Comparison of ENCODE assay signal across 39 cellular contexts in genomic region chr12:61706783-61707182, GRCh38.
"Had no signal": no experiment of that assay in that cellular context is flagged by ENCODE, and none has a peak within 500 bp of the region (broad histone marks: within the 10 kb centered on the region; RNA-seq: fewer than 3 reads in every experiment).

No MANE protein-coding gene starts in this region.

- H3K4me3 Mint-ChIP-seq: activated naive CD4-positive, alpha-beta T cell treated with anti-CD3 and anti-CD28 coated beads for 36 hours; activated naive CD4-positive, alpha-beta T cell treated with anti-CD3 and anti-CD28 coated beads, Interleukin-2, amount 10 ng/mL, durations not matched to agents 7 days and 5 days; activated naive CD4-positive, alpha-beta T cell treated with anti-CD3 and anti-CD28 coated beads, Interleukin-2, amount 50 U/mL, for 24 hours; activated naive CD8-positive, alpha-beta T cell; activated naive CD8-positive, alpha-beta T cell treated with anti-CD3 and anti-CD28 coated beads for 36 hours; activated naive CD8-positive, alpha-beta T cell treated with anti-CD3 and anti-CD28 coated beads, Interleukin-2, amount 10 ng/mL, durations not matched to agents 7 days and 5 days; activated naive CD8-positive, alpha-beta T cell treated with anti-CD3 and anti-CD28 coated beads, Interleukin-2, amount 50 U/mL, for 24 hours; activated T-cell treated with anti-CD3 and anti-CD28 coated beads, Interleukin-2, amount 50 U/mL, for 4 hours; activated T-cell treated with anti-CD3 and anti-CD28 coated beads, Interleukin-2, amount 50 U/mL, for 72 hours; activated T-helper 1 cell treated with anti-CD3 and anti-CD28 coated beads, Interleukin-12 subunit alpha, Interleukin-12 subunit beta, Interleukin-2, Interleukin-4 antibody, amounts not matched to agents 30 ng/mL and 10 ng/mL and 1 ng/mL, durations not matched to agents 14 hours and 24 hours and 36 hours; activated T-helper 17 cell treated with anti-CD3 and anti-CD28 coated beads, Interleukin-2, amount 50 U/mL, for 72 hours; brain; central memory CD8-positive, alpha-beta T cell had no signal

- H3K4me3 ChIP-seq: adrenal gland, ascending aorta, body of pancreas, breast epithelium, cardiac muscle cell had no signal

- H3K4me1 Mint-ChIP-seq: activated naive CD4-positive, alpha-beta T cell treated with anti-CD3 and anti-CD28 coated beads, Interleukin-2, amount 10 ng/mL, durations not matched to agents 7 days and 5 days; activated naive CD4-positive, alpha-beta T cell treated with anti-CD3 and anti-CD28 coated beads, Interleukin-2, amount 50 U/mL, for 24 hours; activated naive CD8-positive, alpha-beta T cell treated with anti-CD3 and anti-CD28 coated beads for 36 hours; activated naive CD8-positive, alpha-beta T cell treated with anti-CD3 and anti-CD28 coated beads, Interleukin-2, amount 10 ng/mL, durations not matched to agents 7 days and 5 days; activated naive CD8-positive, alpha-beta T cell treated with anti-CD3 and anti-CD28 coated beads, Interleukin-2, amount 50 U/mL, for 24 hours; activated T-helper 17 cell treated with anti-CD3 and anti-CD28 coated beads, Interleukin-2, amount 50 U/mL, for 72 hours; brain; central memory CD8-positive, alpha-beta T cell had no signal

- H3K27ac ChIP-seq: adrenal gland, ascending aorta, body of pancreas, brain microvascular endothelial cell, breast epithelium, cardiac muscle cell had no signal

- H3K9me3 ChIP-seq: adrenal gland, ascending aorta, body of pancreas, breast epithelium had no signal

- H3K36me3 ChIP-seq: adrenal gland, ascending aorta, brain microvascular endothelial cell, breast epithelium, cardiac muscle cell had no signal

- H3K9me3 Mint-ChIP-seq: activated naive CD4-positive, alpha-beta T cell treated with anti-CD3 and anti-CD28 coated beads for 36 hours; activated naive CD4-positive, alpha-beta T cell treated with anti-CD3 and anti-CD28 coated beads, Interleukin-2, amount 10 ng/mL, durations not matched to agents 7 days and 5 days; activated naive CD4-positive, alpha-beta T cell treated with anti-CD3 and anti-CD28 coated beads, Interleukin-2, amount 50 U/mL, for 24 hours; activated naive CD8-positive, alpha-beta T cell treated with anti-CD3 and anti-CD28 coated beads for 36 hours; activated naive CD8-positive, alpha-beta T cell treated with anti-CD3 and anti-CD28 coated beads, Interleukin-2, amount 10 ng/mL, durations not matched to agents 7 days and 5 days; activated T-helper 1 cell treated with anti-CD3 and anti-CD28 coated beads, Interleukin-12 subunit alpha, Interleukin-12 subunit beta, Interleukin-2, Interleukin-4 antibody, amounts not matched to agents 30 ng/mL and 10 ng/mL and 1 ng/mL, durations not matched to agents 14 hours and 24 hours and 36 hours; activated T-helper 2 cell treated with anti-CD3 and anti-CD28 coated beads, Interferon-gamma antibody, Interleukin-2, Interleukin-4, amounts not matched to agents 10 μg/mL and 5 μg/mL and 100 μg/mL, durations not matched to agents 14 hours and 24 hours and 36 hours; brain had no signal

- H3K36me3 Mint-ChIP-seq: activated naive CD4-positive, alpha-beta T cell treated with anti-CD3 and anti-CD28 coated beads, Interleukin-2, amount 10 ng/mL, durations not matched to agents 7 days and 5 days; activated naive CD4-positive, alpha-beta T cell treated with anti-CD3 and anti-CD28 coated beads, Interleukin-2, amount 50 U/mL, for 24 hours; activated naive CD4-positive, alpha-beta T cell treated with anti-CD3 and anti-CD28 coated beads, Interleukin-2, amount 50 U/mL, for 72 hours; activated naive CD8-positive, alpha-beta T cell; activated naive CD8-positive, alpha-beta T cell treated with anti-CD3 and anti-CD28 coated beads for 36 hours; activated naive CD8-positive, alpha-beta T cell treated with anti-CD3 and anti-CD28 coated beads, Interleukin-2, amount 10 ng/mL, durations not matched to agents 7 days and 5 days; brain had no signal

- DNase-seq: activated effector memory CD4-positive, alpha-beta T cell treated with anti-CD3 and anti-CD28 coated beads, Interleukin-2, amount 50 U/mL, for 16 hours; activated effector memory CD4-positive, alpha-beta T cell treated with Interleukin-2 at 50 U/mL for 16 hours; activated gamma-delta T cell; activated gamma-delta T cell treated with Interleukin-2 at 50 U/mL for 16 hours; activated naive CD4-positive, alpha-beta T cell; activated naive CD4-positive, alpha-beta T cell treated with anti-CD3 and anti-CD28 coated beads for 36 hours; activated naive CD4-positive, alpha-beta T cell treated with anti-CD3 and anti-CD28 coated beads, Interleukin-2, amount 10 ng/mL, durations not matched to agents 7 days and 5 days; activated naive CD4-positive, alpha-beta T cell treated with anti-CD3 and anti-CD28 coated beads, Interleukin-2, amount 50 U/mL, for 16 hours; activated naive CD4-positive, alpha-beta T cell treated with Interleukin-2 at 50 U/mL for 16 hours; activated naive CD8-positive, alpha-beta T cell treated with anti-CD3 and anti-CD28 coated beads for 36 hours; activated naive CD8-positive, alpha-beta T cell treated with anti-CD3 and anti-CD28 coated beads, Interleukin-2, amount 10 ng/mL, durations not matched to agents 7 days and 5 days; activated naive CD8-positive, alpha-beta T cell treated with anti-CD3 and anti-CD28 coated beads, Interleukin-2, amount 50 U/mL, for 24 hours; activated T-cell treated with anti-CD3 and anti-CD28 coated beads, Interleukin-2, amount 50 U/mL, for 4 hours; activated T-cell treated with anti-CD3 and anti-CD28 coated beads, Interleukin-2, amount 50 U/mL, for 48 hours; activated T-cell treated with anti-CD3 and anti-CD28 coated beads, Interleukin-2, amount 50 U/mL, for 72 hours; adrenal gland; amniotic stem cell; amygdala; anterior cingulate cortex; aorta; body of pancreas; brain microvascular endothelial cell; caudate nucleus; central memory CD4-positive, alpha-beta T cell; cerebellar nuclear complex had no signal

- H3K27ac Mint-ChIP-seq: activated naive CD4-positive, alpha-beta T cell treated with anti-CD3 and anti-CD28 coated beads for 36 hours; activated naive CD4-positive, alpha-beta T cell treated with anti-CD3 and anti-CD28 coated beads, Interleukin-2, amount 10 ng/mL, durations not matched to agents 7 days and 5 days; activated naive CD4-positive, alpha-beta T cell treated with anti-CD3 and anti-CD28 coated beads, Interleukin-2, amount 50 U/mL, for 24 hours; activated naive CD4-positive, alpha-beta T cell treated with anti-CD3 and anti-CD28 coated beads, Interleukin-2, amount 50 U/mL, for 72 hours; activated naive CD8-positive, alpha-beta T cell; activated naive CD8-positive, alpha-beta T cell treated with anti-CD3 and anti-CD28 coated beads for 36 hours; activated naive CD8-positive, alpha-beta T cell treated with anti-CD3 and anti-CD28 coated beads, Interleukin-2, amount 10 ng/mL, durations not matched to agents 7 days and 5 days; activated naive CD8-positive, alpha-beta T cell treated with anti-CD3 and anti-CD28 coated beads, Interleukin-2, amount 50 U/mL, for 24 hours; activated T-cell treated with anti-CD3 and anti-CD28 coated beads, Interleukin-2, amount 50 U/mL, for 72 hours; activated T-helper 1 cell treated with anti-CD3 and anti-CD28 coated beads, Interleukin-12 subunit alpha, Interleukin-12 subunit beta, Interleukin-2, Interleukin-4 antibody, amounts not matched to agents 30 ng/mL and 10 ng/mL and 1 ng/mL, durations not matched to agents 14 hours and 24 hours and 36 hours; activated T-helper 17 cell treated with anti-CD3 and anti-CD28 coated beads, Interleukin-2, amount 50 U/mL, for 72 hours; activated T-helper 2 cell treated with anti-CD3 and anti-CD28 coated beads, Interferon-gamma antibody, Interleukin-2, Interleukin-4, amounts not matched to agents 10 μg/mL and 5 μg/mL and 100 μg/mL, durations not matched to agents 14 hours and 24 hours and 36 hours; brain had no signal

- FAIRE-seq: astrocyte, bronchial epithelial cell, colon had no signal

- ATAC-seq: activated naive CD4-positive, alpha-beta T cell treated with anti-CD3 and anti-CD28 coated beads, Interleukin-2, amount 50 U/mL, for 72 hours; activated naive CD8-positive, alpha-beta T cell treated with anti-CD3 and anti-CD28 coated beads, Interleukin-2, amount 50 U/mL, for 24 hours; activated T-cell treated with anti-CD3 and anti-CD28 coated beads, Interleukin-2, amount 50 U/mL, for 4 hours; activated T-cell treated with anti-CD3 and anti-CD28 coated beads, Interleukin-2, amount 50 U/mL, for 72 hours; activated T-helper 17 cell treated with anti-CD3 and anti-CD28 coated beads, Interleukin-2, amount 50 U/mL, for 72 hours; body of pancreas had no signal

- H3K4me1 ChIP-seq: body of pancreas, breast epithelium had no signal

- H3K27me3 Mint-ChIP-seq: activated naive CD4-positive, alpha-beta T cell treated with anti-CD3 and anti-CD28 coated beads, Interleukin-2, amount 10 ng/mL, durations not matched to agents 7 days and 5 days; activated naive CD4-positive, alpha-beta T cell treated with anti-CD3 and anti-CD28 coated beads, Interleukin-2, amount 50 U/mL, for 24 hours; activated naive CD8-positive, alpha-beta T cell; activated naive CD8-positive, alpha-beta T cell treated with anti-CD3 and anti-CD28 coated beads for 36 hours; activated naive CD8-positive, alpha-beta T cell treated with anti-CD3 and anti-CD28 coated beads, Interleukin-2, amount 10 ng/mL, durations not matched to agents 7 days and 5 days; activated naive CD8-positive, alpha-beta T cell treated with anti-CD3 and anti-CD28 coated beads, Interleukin-2, amount 50 U/mL, for 24 hours; activated T-helper 17 cell treated with anti-CD3 and anti-CD28 coated beads, Interleukin-2, amount 50 U/mL, for 72 hours; brain; central memory CD8-positive, alpha-beta T cell had no signal

- H3K27me3 ChIP-seq: adrenal gland, ascending aorta, body of pancreas, brain microvascular endothelial cell, breast epithelium, cardiac muscle cell had no signal
